In genomic region chr19:6521718-6522646, GRCh38 we compare ENCODE assay signal across 8 cellular contexts. TPM values are rescaled to one million over a fixed set of nuclear protein-coding genes. Genes with fewer than 3 reads are reported as not detected.
DNase-seq lines count a peak whose midpoint lies in the region; ATAC-seq lines count a peak whose summit lies in the region.

No MANE protein-coding gene starts in this region.

- in situ Hi-C loops in Caki2 (cut with HindIII; ENCODE audit: low pct_unique_long_range_greater_than_20kb, low sequenced_read_pairs): no loop called here

- ATAC-seq in GM19463 (IDR thresholded peaks at IDR 0.05; ENCODE audit: unreplicated experiment) (peak; percentile 38), HG03025 (IDR thresholded peaks at IDR 0.05; ENCODE audit: low FRiP score, unreplicated experiment) (no peak)

- peak; percentile 89 for DNase-seq in Caki2 (ENCODE audit: low read depth)
- peak; percentile 66 for DNase-seq in HT1080 (ENCODE audit: low read depth)
- peak; percentile 39 for DNase-seq in activated T-helper 1 cell treated with Interleukin-2 at 50 U/mL for 16 hours (ENCODE audit: low read depth)
- peak; percentile 35 for DNase-seq in stimulated activated CD4-positive, alpha-beta T cell treated with anti-CD3 and anti-CD28 coated beads, Interleukin-4, amount 100 ng/mL, for 1 hour
- DNase-seq in AML-193 (lab: John Stamatoyannopoulos, UW): no peak
- DNase-seq in NCI-H82 treated with DMSO at 0.1 percent for 48 hours (lab: John Stamatoyannopoulos, UW; ENCODE audit: unreplicated experiment): no peak

RNA-seq across cellular contexts. Expression of gene TNFSF9, which starts 8.8 kb away (rescaled TPM):
- 94.6 and 119 TPM in 2 replicates for total RNA-seq in Caki2 (2014; rRNA removed; shearing (Covaris generic); ENCODE audit: low replicate concordance)
- 35.7 and 45.9 TPM in 2 replicates for total RNA-seq in HT1080 (2014; rRNA removed; shearing (Covaris generic))
- polyA plus RNA-seq in HT1080 (2015; cell fraction: cytosol; rRNA removed): 31.7 and 38.3 TPM in 2 replicates
- polyA plus RNA-seq in HT1080 (2015; cell fraction: nucleus; rRNA removed): 31.9 and 41.7 TPM in 2 replicates

RNA-seq across cellular contexts. Expression of gene TUBB4A, which starts 19.9 kb away (rescaled TPM):
- 0.41 TPM in 1 of 2 replicates, not detected in the other for total RNA-seq in Caki2 (2014; rRNA removed; shearing (Covaris generic); ENCODE audit: low replicate concordance)
- total RNA-seq in HT1080 (2014; rRNA removed; shearing (Covaris generic)): 0.60 and 1.9 TPM in 2 replicates
- 0.62 and 1.9 TPM in 2 replicates for polyA plus RNA-seq in HT1080 (2015; cell fraction: cytosol; rRNA removed)
- 0.31 and 1.5 TPM in 2 replicates for polyA plus RNA-seq in HT1080 (2015; cell fraction: nucleus; rRNA removed)

RNA-seq across cellular contexts. Expression of gene DENND1C, which starts 40.4 kb away (rescaled TPM):
- total RNA-seq in Caki2 (2014; rRNA removed; shearing (Covaris generic); ENCODE audit: low replicate concordance): not detected in 2 replicates
- total RNA-seq in HT1080 (2014; rRNA removed; shearing (Covaris generic)): 0.06 TPM in 1 of 2 replicates, not detected in the other
- polyA plus RNA-seq in HT1080 (2015; cell fraction: cytosol; rRNA removed): 0.11 and 0.70 TPM in 2 replicates
- polyA plus RNA-seq in HT1080 (2015; cell fraction: nucleus; rRNA removed): 0.57 and 1.1 TPM in 2 replicates

RNA-seq across cellular contexts. Expression of gene CRB3, which starts 57.9 kb away (rescaled TPM):
- total RNA-seq in Caki2 (2014; rRNA removed; shearing (Covaris generic); ENCODE audit: low replicate concordance): 22.0 and 34.7 TPM in 2 replicates
- not detected in 2 replicates for total RNA-seq in HT1080 (2014; rRNA removed; shearing (Covaris generic))
- polyA plus RNA-seq in HT1080 (2015; cell fraction: cytosol; rRNA removed): not detected in 2 replicates
- polyA plus RNA-seq in HT1080 (2015; cell fraction: nucleus; rRNA removed): not detected in 2 replicates

Comparison
In these comparisons a context has a peak if more than half of its experiments do, and no peak if none do; other contexts are left out.
1. DNase-seq: peak in Caki2 (single experiment), HT1080 (single experiment), activated T-helper 1 cell treated with Interleukin-2 at 50 U/mL for 16 hours (single experiment) and stimulated activated CD4-positive, alpha-beta T cell treated with anti-CD3 and anti-CD28 coated beads, Interleukin-4, amount 100 ng/mL, for 1 hour (single experiment); none in AML-193 (0 of 2) and NCI-H82 treated with DMSO at 0.1 percent for 48 hours (single experiment).